Comparison of ENCODE assay signal across 1 cellular context in the genomic region with DNA sequence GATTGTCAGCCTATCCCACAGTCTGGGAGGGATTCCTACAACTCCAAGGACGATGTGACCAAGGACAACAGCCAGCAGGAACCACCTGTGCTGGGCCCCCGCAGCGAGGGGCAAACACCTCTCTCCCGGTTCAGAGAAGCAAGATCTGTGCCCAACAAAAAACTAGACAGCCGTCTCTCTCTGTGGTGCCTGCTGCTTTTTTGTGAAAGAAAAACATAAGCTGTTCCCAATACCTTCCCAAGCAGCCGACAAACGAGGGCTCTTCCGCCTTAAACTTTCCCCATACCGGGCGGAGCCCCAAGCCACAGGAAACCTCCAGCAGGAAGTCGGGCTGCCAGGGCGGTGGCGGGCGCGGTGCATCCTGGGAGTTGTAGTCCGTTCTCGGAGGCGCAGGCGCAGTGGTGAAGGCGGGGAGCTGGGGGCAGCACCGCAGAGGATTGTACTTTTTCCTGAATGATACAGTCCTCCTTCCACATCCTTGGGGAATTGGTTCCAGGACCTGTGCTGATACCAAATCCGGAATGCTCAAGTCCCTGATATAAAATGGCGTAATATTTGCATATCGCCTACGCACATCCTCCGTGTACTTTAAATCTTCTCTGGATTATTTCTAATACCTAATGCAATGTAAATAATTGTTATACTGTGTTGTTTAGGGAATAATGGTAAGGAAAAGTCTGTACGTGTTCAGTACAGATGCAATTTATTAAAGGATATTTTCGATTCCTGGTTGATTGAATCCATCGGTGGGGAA.
A peak's percentile ranks its signal among the peaks of the same experiment; 100 is the strongest.
TF ChIP-seq lines count a peak whose summit lies in the region.

No MANE protein-coding gene starts in this region.

TF ChIP-seq in HepG2, 621 proteins besides CTCF, POLR2A, EP300 and RAD21 (continued from another document and continues in another):
- no peak for TF ChIP-seq TARDBP (CRISPR knock-in tag; IDR thresholded peaks at IDR 0.05)
- TF ChIP-seq ZNF878 (CRISPR knock-in tag; IDR thresholded peaks at IDR 0.05) = no peak
- TF ChIP-seq ZFP91 (CRISPR knock-in tag; IDR thresholded peaks at IDR 0.05; ENCODE audit: borderline replicate concordance) = peak; percentile 95
- TF ChIP-seq ZNF468 (CRISPR knock-in tag; IDR thresholded peaks at IDR 0.05) = no peak
- no peak for TF ChIP-seq ZFP62 (CRISPR knock-in tag; IDR thresholded peaks at IDR 0.05)
- TF ChIP-seq ZBTB20 (CRISPR knock-in tag; IDR thresholded peaks at IDR 0.05; ENCODE audit: borderline replicate concordance, low read depth) = no peak
- no peak for TF ChIP-seq ZNF513 (CRISPR knock-in tag; conservative IDR thresholded peaks at IDR 0.05)
- TF ChIP-seq, protein P1, sequence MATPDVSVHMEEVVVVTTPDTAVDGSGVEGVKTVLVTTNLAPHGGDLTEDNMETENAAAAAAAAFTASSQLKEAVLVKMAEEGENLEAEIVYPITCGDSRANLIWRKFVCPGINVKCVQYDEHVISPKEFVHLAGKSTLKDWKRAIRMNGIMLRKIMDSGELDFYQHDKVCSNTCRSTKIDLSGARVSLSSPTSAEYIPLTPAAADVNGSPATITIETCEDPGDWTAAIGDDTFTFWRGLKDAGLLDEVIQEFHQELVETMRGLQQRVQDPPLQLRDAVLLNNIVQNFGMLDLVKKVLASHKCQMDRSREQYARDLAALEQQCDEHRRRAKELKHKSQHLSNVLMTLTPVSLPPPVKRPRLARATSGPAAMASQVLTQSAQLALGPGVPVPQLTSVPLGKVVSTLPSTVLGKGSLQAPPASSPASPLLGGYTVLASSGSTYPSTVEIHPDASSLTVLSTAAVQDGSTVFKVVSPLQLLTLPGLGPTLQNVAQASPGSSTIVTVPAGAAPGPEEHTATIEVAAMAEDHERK (CRISPR knock-in tag; IDR thresholded peaks at IDR 0.05; ENCODE audit: low read depth) = no peak
- TF ChIP-seq, protein P2, sequence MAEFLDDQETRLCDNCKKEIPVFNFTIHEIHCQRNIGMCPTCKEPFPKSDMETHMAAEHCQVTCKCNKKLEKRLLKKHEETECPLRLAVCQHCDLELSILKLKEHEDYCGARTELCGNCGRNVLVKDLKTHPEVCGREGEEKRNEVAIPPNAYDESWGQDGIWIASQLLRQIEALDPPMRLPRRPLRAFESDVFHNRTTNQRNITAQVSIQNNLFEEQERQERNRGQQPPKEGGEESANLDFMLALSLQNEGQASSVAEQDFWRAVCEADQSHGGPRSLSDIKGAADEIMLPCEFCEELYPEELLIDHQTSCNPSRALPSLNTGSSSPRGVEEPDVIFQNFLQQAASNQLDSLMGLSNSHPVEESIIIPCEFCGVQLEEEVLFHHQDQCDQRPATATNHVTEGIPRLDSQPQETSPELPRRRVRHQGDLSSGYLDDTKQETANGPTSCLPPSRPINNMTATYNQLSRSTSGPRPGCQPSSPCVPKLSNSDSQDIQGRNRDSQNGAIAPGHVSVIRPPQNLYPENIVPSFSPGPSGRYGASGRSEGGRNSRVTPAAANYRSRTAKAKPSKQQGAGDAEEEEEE (CRISPR knock-in tag; IDR thresholded peaks at IDR 0.05; ENCODE audit: borderline replicate concordance) = no peak
- no peak for TF ChIP-seq CBX5 (CRISPR knock-in tag; IDR thresholded peaks at IDR 0.05; ENCODE audit: borderline replicate concordance)
- TF ChIP-seq ZNF432 (CRISPR knock-in tag; IDR thresholded peaks at IDR 0.05; ENCODE audit: borderline replicate concordance) = no peak
- TF ChIP-seq, protein P3, sequence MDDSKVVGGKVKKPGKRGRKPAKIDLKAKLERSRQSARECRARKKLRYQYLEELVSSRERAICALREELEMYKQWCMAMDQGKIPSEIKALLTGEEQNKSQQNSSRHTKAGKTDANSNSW (CRISPR knock-in tag; IDR thresholded peaks at IDR 0.05; ENCODE audit: borderline replicate concordance) = no peak
- peak; percentile 66; the same call in 1 of the 2 replicates for TF ChIP-seq ZNF274 (CRISPR knock-in tag; IDR thresholded peaks at IDR 0.05)
- no peak for TF ChIP-seq ZNF678 (CRISPR knock-in tag; IDR thresholded peaks at IDR 0.05)
- TF ChIP-seq EHMT2 (IDR thresholded peaks at IDR 0.05; ENCODE audit: borderline replicate concordance, low read depth, low read length) = no peak
- peak; percentile 14; the same call in 1 of the 2 replicates for TF ChIP-seq NCOR1 (IDR thresholded peaks at IDR 0.05; ENCODE audit: borderline replicate concordance, low read length)
- TF ChIP-seq SIN3A (IDR thresholded peaks at IDR 0.05; ENCODE audit: borderline replicate concordance, low read depth, low read length) = no peak
- TF ChIP-seq ZNF546 (CRISPR knock-in tag; conservative IDR thresholded peaks at IDR 0.05) = no peak
- TF ChIP-seq FOXP4 (CRISPR knock-in tag; IDR thresholded peaks at IDR 0.05) = no peak
- TF ChIP-seq ZNF788 (CRISPR knock-in tag; IDR thresholded peaks at IDR 0.05; ENCODE audit: borderline replicate concordance) = peak; percentile 66; the same call in 1 of the 2 replicates
- TF ChIP-seq DR1 (CRISPR knock-in tag; IDR thresholded peaks at IDR 0.05) = no peak
- TF ChIP-seq SOX6 (IDR thresholded peaks at IDR 0.05) = no peak
- peak; percentile 43 for TF ChIP-seq SOX6 (CRISPR knock-in tag; IDR thresholded peaks at IDR 0.05)
- 0 out of 2 replicates have a peak, but pooled peaks have one; percentile 14 for TF ChIP-seq SOX5 (CRISPR knock-in tag; IDR thresholded peaks at IDR 0.05; ENCODE audit: borderline replicate concordance)
- no peak for TF ChIP-seq ZBTB42 (CRISPR knock-in tag; IDR thresholded peaks at IDR 0.05)
- TF ChIP-seq ZEB1 (IDR thresholded peaks at IDR 0.05; ENCODE audit: insufficient replicate concordance, low read depth) = peak; percentile 21
- no peak for TF ChIP-seq ZNF557 (CRISPR knock-in tag; IDR thresholded peaks at IDR 0.05)
- TF ChIP-seq ZNF333 (CRISPR knock-in tag; IDR thresholded peaks at IDR 0.05; ENCODE audit: borderline replicate concordance) = no peak
- no peak for TF ChIP-seq TCF7L2 (IDR thresholded peaks at IDR 0.05; ENCODE audit: low read depth, low read length)
- TF ChIP-seq HNRNPK (IDR thresholded peaks at IDR 0.05; ENCODE audit: low read depth, low read length, poor library complexity, severe bottlenecking) = no peak
- no peak for TF ChIP-seq ZBTB4 (CRISPR knock-in tag; IDR thresholded peaks at IDR 0.05; ENCODE audit: borderline replicate concordance)
- TF ChIP-seq FOXM1 (CRISPR knock-in tag; IDR thresholded peaks at IDR 0.05) = no peak
- no peak for TF ChIP-seq LCORL (IDR thresholded peaks at IDR 0.05)
- TF ChIP-seq LCORL (CRISPR knock-in tag; IDR thresholded peaks at IDR 0.05) = no peak; the same call in 1 of the 2 replicates
- TF ChIP-seq ZNF317 (CRISPR knock-in tag; IDR thresholded peaks at IDR 0.05) = peak; percentile 57; the same call in 1 of the 2 replicates
- TF ChIP-seq, protein P4, sequence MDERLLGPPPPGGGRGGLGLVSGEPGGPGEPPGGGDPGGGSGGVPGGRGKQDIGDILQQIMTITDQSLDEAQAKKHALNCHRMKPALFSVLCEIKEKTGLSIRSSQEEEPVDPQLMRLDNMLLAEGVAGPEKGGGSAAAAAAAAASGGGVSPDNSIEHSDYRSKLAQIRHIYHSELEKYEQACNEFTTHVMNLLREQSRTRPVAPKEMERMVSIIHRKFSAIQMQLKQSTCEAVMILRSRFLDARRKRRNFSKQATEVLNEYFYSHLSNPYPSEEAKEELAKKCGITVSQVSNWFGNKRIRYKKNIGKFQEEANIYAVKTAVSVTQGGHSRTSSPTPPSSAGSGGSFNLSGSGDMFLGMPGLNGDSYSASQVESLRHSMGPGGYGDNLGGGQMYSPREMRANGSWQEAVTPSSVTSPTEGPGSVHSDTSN (CRISPR knock-in tag; IDR thresholded peaks at IDR 0.05) = no peak
- no peak for TF ChIP-seq NBN (conservative IDR thresholded peaks at IDR 0.05)
- no peak; the same call in 1 of the 2 replicates for TF ChIP-seq SNAPC4 (CRISPR knock-in tag; IDR thresholded peaks at IDR 0.05)
- TF ChIP-seq SNRNP70 (IDR thresholded peaks at IDR 0.05; ENCODE audit: low read depth, low read length) = no peak
- TF ChIP-seq ZFP36L2 (CRISPR knock-in tag; IDR thresholded peaks at IDR 0.05) = no peak
- TF ChIP-seq ZC3H13 (CRISPR knock-in tag; IDR thresholded peaks at IDR 0.05) = no peak
- TF ChIP-seq ARNT2 (CRISPR knock-in tag; IDR thresholded peaks at IDR 0.05; ENCODE audit: low read depth) = no peak
- TF ChIP-seq MZF1 (CRISPR knock-in tag; IDR thresholded peaks at IDR 0.05; ENCODE audit: borderline replicate concordance) = no peak
